ENCODE assay signal across 8 cellular contexts in the genomic region with DNA sequence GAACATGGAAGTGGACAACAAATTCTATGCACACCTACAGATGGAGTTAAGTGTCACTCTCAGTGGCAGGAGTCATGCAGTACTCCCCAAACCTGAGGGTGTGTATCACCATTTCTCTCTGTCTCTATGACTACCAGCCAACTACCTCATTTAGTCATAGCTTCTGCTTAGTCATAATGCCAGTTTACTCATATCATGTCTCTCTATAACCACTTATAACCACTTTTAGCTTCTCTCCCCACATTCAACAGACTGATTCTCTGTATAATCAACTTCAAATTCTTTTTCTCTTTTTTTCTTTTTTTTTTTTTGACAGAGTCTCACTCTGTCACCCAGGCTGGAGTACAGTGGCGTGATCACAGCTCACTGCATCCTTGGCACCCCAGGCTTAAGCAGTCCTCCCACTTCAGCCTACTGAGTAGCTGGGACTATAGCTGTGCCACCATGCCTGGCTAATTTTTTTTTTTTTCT. TPM values are rescaled to one million over a fixed set of nuclear protein-coding genes. Genes with fewer than 3 reads are reported as not detected.
A peak's percentile ranks its signal among the peaks of the same experiment; 100 is the strongest.
DNase-seq lines count a peak whose midpoint lies in the region; ATAC-seq and TF ChIP-seq lines count a peak whose summit lies in the region.

No MANE protein-coding gene starts in this region.

- POLR2A ChIA-PET in IMR-90 (lab: Charles Lee; ENCODE audit: unreplicated experiment): interaction anchor here (0.6 to 0.8 kb wide), 2 partner anchors 70 to 325 kb away, joined by 4 to 5 read pairs; no protein-coding TSS in a partner anchor
- POLR2A ChIA-PET in activated CD4-positive, alpha-beta T cell treated with anti-CD3 and anti-CD28 coated beads, Interleukin-2, amount 10 ng/mL, durations not matched to agents 7 days and 5 days (lab: Charles Lee): interaction anchor here (0.7 to 0.8 kb wide), 2 partner anchors 70 to 996 kb away, joined by 3 to 5 read pairs; partner anchors contain the start of gene AMD1

- TF ChIP-seq RAD21 in IMR-90 (IDR thresholded peaks at IDR 0.05; ENCODE audit: low read length): no peak

- H3K9me3 Mint-ChIP-seq in activated CD4-positive, alpha-beta T cell treated with anti-CD3 and anti-CD28 coated beads, Interleukin-2, amount 10 ng/mL, durations not matched to agents 7 days and 5 days: no peaks in the 10 kb centered on the region
- no peaks in the 10 kb centered on the region for H3K9me3 Mint-ChIP-seq in progenitor cell of endocrine pancreas (ENCODE audit: low read depth)

- no peak overlapping the region for H3K9ac ChIP-seq in IMR-90 (ENCODE audit: low read depth, low read length)

- no peaks in the 10 kb centered on the region for H3K36me3 Mint-ChIP-seq in activated CD4-positive, alpha-beta T cell treated with anti-CD3 and anti-CD28 coated beads, Interleukin-2, amount 10 ng/mL, durations not matched to agents 7 days and 5 days (ENCODE audit: low read depth)
- H3K36me3 Mint-ChIP-seq in progenitor cell of endocrine pancreas (ENCODE audit: insufficient read depth): no peaks in the 10 kb centered on the region

- H3K27me3 Mint-ChIP-seq in activated CD4-positive, alpha-beta T cell treated with anti-CD3 and anti-CD28 coated beads, Interleukin-2, amount 10 ng/mL, durations not matched to agents 7 days and 5 days: no peaks in the 10 kb centered on the region
- H3K27me3 Mint-ChIP-seq in progenitor cell of endocrine pancreas: no peaks in the 10 kb centered on the region

- H3K27ac ChIP-seq in IMR-90 (ENCODE audit: insufficient read depth, low read length) (peak overlapping the region; percentile 25; the same call in 1 of the 2 replicates), left ventricle myocardium inferior (replicated peaks) (no peak overlapping the region)

- no peaks in the 10 kb centered on the region for H3K9me1 ChIP-seq in IMR-90 (ENCODE audit: insufficient read depth, low read length)

- peak overlapping the region; percentile 8 for H2AK5ac ChIP-seq in IMR-90 (ENCODE audit: low read depth, low read length)

- H3K4ac ChIP-seq in IMR-90 (ENCODE audit: low read depth, low read length): peak overlapping the region; percentile 37; the same call in 1 of the 2 replicates

- no peak for TF ChIP-seq POLR2A in IMR-90 (IDR thresholded peaks at IDR 0.05; ENCODE audit: low read depth, low read length)

- no peaks in the 10 kb centered on the region for H3K27me3 ChIP-seq in IMR-90 (ENCODE audit: control insufficient read depth, insufficient read depth, low read length)
- no peaks in the 10 kb centered on the region for H3K27me3 ChIP-seq in left ventricle myocardium inferior (ENCODE audit: low read depth)

- no peak overlapping the region for H3K56ac ChIP-seq in IMR-90 (ENCODE audit: extremely low read depth, insufficient read depth, low read length)

- no peak for TF ChIP-seq CTCF in GM13977 (IDR thresholded peaks at IDR 0.05; ENCODE audit: extremely low read depth, insufficient read depth, missing control alignments)
- TF ChIP-seq CTCF in IMR-90 (conservative IDR thresholded peaks at IDR 0.05; ENCODE audit: low read depth, low read length): no peak
- no peak for TF ChIP-seq CTCF in left ventricle myocardium inferior (IDR thresholded peaks at IDR 0.05; ENCODE audit: borderline replicate concordance)
- no peak for TF ChIP-seq CTCF in progenitor cell of endocrine pancreas (IDR thresholded peaks at IDR 0.05; ENCODE audit: unreplicated experiment)

- ATAC-seq in GM21786 (IDR thresholded peaks at IDR 0.05; ENCODE audit: unreplicated experiment): peak; percentile 100
- peak; percentile 94 for ATAC-seq in IMR-90 (ENCODE audit: low read depth)

- no peak overlapping the region for H4K8ac ChIP-seq in IMR-90 (ENCODE audit: low read depth in 2 of 2, low read length in 2 of 2)

- H3K4me1 ChIP-seq in IMR-90 (ENCODE audit: control insufficient read depth, insufficient read depth, low read length): peaks cover 5% of the 10 kb centered on the region; the same call in 1 of the 2 replicates
- H3K4me1 ChIP-seq in left ventricle myocardium inferior: no peaks in the 10 kb centered on the region

- intact Hi-C loops in IMR-90 (cut with micrococcal nuclease): loop anchor here (2.0 kb wide), 1 partner anchor 70 kb away; the partner anchor contains the start of gene AMD1
- intact Hi-C loops in left ventricle myocardium inferior (cut with micrococcal nuclease): loop anchor here (5.0 kb wide), 1 partner anchor 257 kb away; no protein-coding TSS in a partner anchor

- CTCF ChIA-PET in IMR-90 (lab: Yijun Ruan, JAX): interaction anchor here (0.6 to 1.2 kb wide), 2 partner anchors 64 to 262 kb away, joined by 3 to 9 read pairs; no protein-coding TSS in a partner anchor
- CTCF ChIA-PET in activated CD4-positive, alpha-beta T cell treated with anti-CD3 and anti-CD28 coated beads, Interleukin-2, amount 10 ng/mL, durations not matched to agents 7 days and 5 days (lab: Charles Lee): interaction anchor here (0.6 to 3.8 kb wide), 14 partner anchors 10 to 1631 kb away, joined by 3 to 16 read pairs (median 4); partner anchors contain the start of gene GTF3C6

- WGBS in IMR-90 (ENCODE audit: extremely low coverage in 2 of 2, insufficient read length in 1 of 2), 2 experiments: no CpG with 5 or more reads among the region's 1 CpG

- no peak overlapping the region for H3K4me2 ChIP-seq in IMR-90 (ENCODE audit: low read depth, low read length)

- H3K27ac Mint-ChIP-seq in activated CD4-positive, alpha-beta T cell treated with anti-CD3 and anti-CD28 coated beads, Interleukin-2, amount 10 ng/mL, durations not matched to agents 7 days and 5 days: peak overlapping the region; percentile 36
- no peak overlapping the region for H3K27ac Mint-ChIP-seq in progenitor cell of endocrine pancreas

- no peak overlapping the region for H3K18ac ChIP-seq in IMR-90 (ENCODE audit: low read depth, low read length)

- no peak overlapping the region for H2AFZ ChIP-seq in IMR-90 (replicated peaks; ENCODE audit: low read length, poor library complexity)

- no peak overlapping the region for H4K91ac ChIP-seq in IMR-90 (ENCODE audit: insufficient read depth, low read depth, low read length)

- in situ Hi-C loops in GM13977 (cut with MboI; ENCODE audit: low pct_unique_long_range_greater_than_20kb, low sequenced_read_pairs, unreplicated experiment) (no loop called here), IMR-90 (cut with MboI; ENCODE audit: low sequenced_read_pairs) (no loop called here)

- H2BK5ac ChIP-seq in IMR-90 (ENCODE audit: low read depth, low read length, poor library complexity, severe bottlenecking): peak overlapping the region; percentile 55

- DNase-seq in GM13977 (ENCODE audit: low spot score) (peak; percentile 84), IMR-90 (peak; percentile 93), kidney glomerular epithelial cell (lab: John Stamatoyannopoulos, UW) (peak; percentile 98), cerebellar nuclear complex (lab: John Stamatoyannopoulos, UW) (no peak), left ventricle myocardium inferior (no peak), progenitor cell of endocrine pancreas (ENCODE audit: low spot score, unreplicated experiment) (no peak)
- DNase-seq in activated CD4-positive, alpha-beta T cell treated with anti-CD3 and anti-CD28 coated beads, Interleukin-2, amount 10 ng/mL, durations not matched to agents 7 days and 5 days: peak; percentile 49

- no peak overlapping the region for H2AK9ac ChIP-seq in IMR-90 (replicated peaks; ENCODE audit: low read depth, low read length, poor library complexity)

- H3K9me3 ChIP-seq in IMR-90 (ENCODE audit: control insufficient read depth, insufficient read depth, low read length) (no peaks in the 10 kb centered on the region), left ventricle myocardium inferior (replicated peaks) (no peaks in the 10 kb centered on the region)

- H4K20me1 ChIP-seq in IMR-90 (ENCODE audit: insufficient read depth, low read length): no peaks in the 10 kb centered on the region

- no peaks in the 10 kb centered on the region for H3K79me1 ChIP-seq in IMR-90 (ENCODE audit: low read depth in 1 of 2, low read length in 2 of 2)

- no peaks in the 10 kb centered on the region for H3K36me3 ChIP-seq in IMR-90 (ENCODE audit: control insufficient read depth, insufficient read depth, low read length)
- H3K36me3 ChIP-seq in left ventricle myocardium inferior: no peaks in the 10 kb centered on the region

- H3K4me3 ChIP-seq in IMR-90 (ENCODE audit: insufficient read depth, low read depth, low read length) (no peak overlapping the region), left ventricle myocardium inferior (no peak overlapping the region)

- H3K23ac ChIP-seq in IMR-90 (ENCODE audit: low read depth, low read length): peak overlapping the region; percentile 46; the same call in 1 of the 2 replicates

- 0 out of 2 replicates have a peak overlapping the region, but pooled peaks have one; percentile 45 for H3K14ac ChIP-seq in IMR-90 (replicated peaks; ENCODE audit: low read depth, low read length)

- BruUV-seq in IMR-90 (replicated peaks; lab: Mats Ljungman, UMichigan): no TSS peak

- no peak overlapping the region for H4K5ac ChIP-seq in IMR-90 (ENCODE audit: low read depth, low read length)

- H2BK15ac ChIP-seq in IMR-90 (ENCODE audit: low read depth, low read length): no peak overlapping the region

- H3K4me3 Mint-ChIP-seq in activated CD4-positive, alpha-beta T cell treated with anti-CD3 and anti-CD28 coated beads, Interleukin-2, amount 10 ng/mL, durations not matched to agents 7 days and 5 days: peak overlapping the region; percentile 30
- H3K4me3 Mint-ChIP-seq in progenitor cell of endocrine pancreas (ENCODE audit: low read depth): no peak overlapping the region

- peak overlapping the region; percentile 16; the same call in 1 of the 2 replicates for H2BK120ac ChIP-seq in IMR-90 (ENCODE audit: low read depth, low read length)

- H2BK20ac ChIP-seq in IMR-90 (ENCODE audit: low read depth, low read length): no peak overlapping the region

- H3K4me1 Mint-ChIP-seq in activated CD4-positive, alpha-beta T cell treated with anti-CD3 and anti-CD28 coated beads, Interleukin-2, amount 10 ng/mL, durations not matched to agents 7 days and 5 days: peaks cover 10% of the 10 kb centered on the region
- peaks cover 2% of the 10 kb centered on the region for H3K4me1 Mint-ChIP-seq in progenitor cell of endocrine pancreas (ENCODE audit: low read depth)

- dilution Hi-C loops in IMR-90 (cut with HindIII; ENCODE audit: low sequenced_read_pairs, unreplicated experiment): no loop called here

RNA-seq across cellular contexts. Expression of gene GTF3C6, which starts 13.8 kb away (rescaled TPM):
- total RNA-seq in IMR-90 (2012; rRNA removed) (10.4 and 42.5 TPM in 2 replicates), left ventricle myocardium inferior (102 TPM), progenitor cell of endocrine pancreas (93.9 and 94.2 TPM in 2 replicates)
- polyA plus RNA-seq in IMR-90 (2012; rRNA removed): 32.5 and 40.5 TPM in 2 replicates
- polyA plus RNA-seq in IMR-90 (2012; cell fraction: cytosol; rRNA removed): 4.0 and 10.3 TPM in 2 replicates
- polyA plus RNA-seq in IMR-90 (2012; cell fraction: nucleus; rRNA removed; ENCODE audit: low replicate concordance): 0.53 and 4.8 TPM in 2 replicates
- total RNA-seq in activated CD4-positive, alpha-beta T cell treated with anti-CD3 and anti-CD28 coated beads, Interleukin-2, amount 10 ng/mL, durations not matched to agents 7 days and 5 days: 10 to 100 TPM; 85.9 to 98.7 TPM

RNA-seq across cellular contexts. Expression of gene RPF2, which starts 37.1 kb away (rescaled TPM):
- 17.7 and 38.3 TPM in 2 replicates for total RNA-seq in IMR-90 (2012; rRNA removed)
- polyA plus RNA-seq in IMR-90 (2012; rRNA removed): 13.6 and 18.9 TPM in 2 replicates
- 1.9 and 3.7 TPM in 2 replicates for polyA plus RNA-seq in IMR-90 (2012; cell fraction: cytosol; rRNA removed)
- 0.61 and 6.6 TPM in 2 replicates for polyA plus RNA-seq in IMR-90 (2012; cell fraction: nucleus; rRNA removed; ENCODE audit: low replicate concordance)
- total RNA-seq in activated CD4-positive, alpha-beta T cell treated with anti-CD3 and anti-CD28 coated beads, Interleukin-2, amount 10 ng/mL, durations not matched to agents 7 days and 5 days: 10 to 100 TPM; 21.6 to 21.9 TPM
- 23.9 TPM for total RNA-seq in left ventricle myocardium inferior
- 22.2 and 23.6 TPM in 2 replicates for total RNA-seq in progenitor cell of endocrine pancreas

Comparison
In these comparisons a context has a peak if more than half of its experiments do, and no peak if none do; other contexts are left out.
1. DNase-seq: peak in GM13977 (single experiment), IMR-90 (single experiment), activated CD4-positive, alpha-beta T cell treated with anti-CD3 and anti-CD28 coated beads, Interleukin-2, amount 10 ng/mL, durations not matched to agents 7 days and 5 days (single experiment) and kidney glomerular epithelial cell (single experiment); none in cerebellar nuclear complex (0 of 2), left ventricle myocardium inferior (single experiment) and progenitor cell of endocrine pancreas (single experiment).